In genomic region chr20:48729538-48729937, GRCh38 we compare ENCODE assay signal across 18 cellular contexts.
A peak's percentile ranks its signal among the peaks of the same experiment; 100 is the strongest.
DNase-seq lines count a peak whose midpoint lies in the region; ATAC-seq and TF ChIP-seq lines count a peak whose summit lies in the region.
"Had no signal": no experiment of that assay in that cellular context is flagged by ENCODE, and none has a peak within 500 bp of the region (broad histone marks: within the 10 kb centered on the region; RNA-seq: fewer than 3 reads in every experiment).

No MANE protein-coding gene starts in this region.

- intact Hi-C loops in mammary epithelial cell (cut with micrococcal nuclease): no loop called here

- WGBS in mammary epithelial cell (ENCODE audit: low coverage, missing lambda C conversion rate): 73% methylated on average over 5 of the region's 6 CpGs

- no peaks in the 10 kb centered on the region for H3F3A ChIP-seq in GM23338 (replicated peaks; ENCODE audit: low read depth)

- no peak for DNase-seq in GM23338 (ENCODE audit: low spot score)
- DNase-seq in activated naive CD8-positive, alpha-beta T cell treated with anti-CD3 and anti-CD28 coated beads, Interleukin-2, amount 50 U/mL, for 24 hours: no peak
- no peak for DNase-seq in naive B cell
- no peak for DNase-seq in mammary epithelial cell
- no peak for DNase-seq in NCI-H187 (lab: John Stamatoyannopoulos, UW)
- DNase-seq in NCI-H2227 (lab: John Stamatoyannopoulos, UW; ENCODE audit: unreplicated experiment): no peak
- DNase-seq: activated naive CD4-positive, alpha-beta T cell treated with Interleukin-2 at 50 U/mL for 16 hours; esophagus squamous epithelium; HCEC 1CT; KG1; NCI-H2081 treated with DMSO at 0.1 percent for 48 hours; NCI-H524; Right ventricle myocardium superior; stimulated activated CD4-positive, alpha-beta T cell treated with anti-CD3 and anti-CD28 coated beads, Interleukin-2, amount 100 ng/mL, for 24 hours; testis had no signal

- no peaks in the 10 kb centered on the region for H3K9me3 Mint-ChIP-seq in GM23338
- H3K9me3 Mint-ChIP-seq in activated naive CD8-positive, alpha-beta T cell treated with anti-CD3 and anti-CD28 coated beads, Interleukin-2, amount 50 U/mL, for 24 hours: no peaks in the 10 kb centered on the region
- no peaks in the 10 kb centered on the region for H3K9me3 Mint-ChIP-seq in naive B cell

- peak overlapping the region; percentile 17 to 94 (median 48); a peak in 20 of 22 replicates for H3K4me2 ChIP-seq in BLaER1 treated with 17β-estradiol and CSF1 and Interleukin-3, amounts not matched to agents 10 nM and 100 nM
- no peak overlapping the region for H3K4me2 ChIP-seq in GM23338
- H3K4me2 ChIP-seq in mammary epithelial cell (ENCODE audit: insufficient read depth, low read depth, low read length): no peak overlapping the region

- H3K36me3 ChIP-seq in BLaER1 treated with 17β-estradiol and CSF1 and Interleukin-3, amounts not matched to agents 10 nM and 100 nM: peaks cover 0 to 100% (median 26%) of the 10 kb centered on the region in 11 experiments; a peak in 18 of 22 replicates
- H3K36me3 ChIP-seq in GM23338 (ENCODE audit: insufficient read depth) (no peaks in the 10 kb centered on the region), mammary epithelial cell (ENCODE audit: insufficient read depth, low read length) (no peaks in the 10 kb centered on the region)
- H3K36me3 ChIP-seq: breast epithelium had no signal

- H3K4me1 ChIP-seq in BLaER1 treated with 17β-estradiol and CSF1 and Interleukin-3, amounts not matched to agents 10 nM and 100 nM: peaks cover 55 to 100% (median 93%) of the 10 kb centered on the region in 10 experiments
- H3K4me1 ChIP-seq in GM23338 (ENCODE audit: insufficient read depth): no peaks in the 10 kb centered on the region
- no peaks in the 10 kb centered on the region for H3K4me1 ChIP-seq in mammary epithelial cell (ENCODE audit: insufficient read depth, low read length)

- TF ChIP-seq CTCF in GM23338 (conservative IDR thresholded peaks at IDR 0.05; ENCODE audit: low read depth in 2 of 2) (no peak), mammary epithelial cell (conservative IDR thresholded peaks at IDR 0.05 in 1 of 2, IDR thresholded peaks at IDR 0.05 in 1 of 2; ENCODE audit: extremely low read depth in 1 of 2, insufficient read depth in 1 of 2, low read depth in 1 of 2, low read length in 2 of 2) (no peak)

- H3K4me3 ChIP-seq in BLaER1 treated with 17β-estradiol and CSF1 and Interleukin-3, amounts not matched to agents 10 nM and 100 nM: no peak overlapping the region
- H3K4me3 ChIP-seq in GM23338 (no peak overlapping the region), mammary epithelial cell (replicated peaks in 1 of 3; ENCODE audit: insufficient read depth in 1 of 3, low read depth in 2 of 3, low read length in 3 of 3) (no peak overlapping the region)
- H3K4me3 ChIP-seq: breast epithelium, esophagus squamous epithelium, testis had no signal

- H3K9ac ChIP-seq in BLaER1 treated with 17β-estradiol and CSF1 and Interleukin-3, amounts not matched to agents 10 nM and 100 nM: no peak overlapping the region
- no peak overlapping the region for H3K9ac ChIP-seq in mammary epithelial cell (ENCODE audit: insufficient read depth, low read length)

- H3K79me2 ChIP-seq in GM23338 (replicated peaks; ENCODE audit: insufficient read depth) (no peaks in the 10 kb centered on the region), mammary epithelial cell (ENCODE audit: insufficient read depth, low read length) (no peaks in the 10 kb centered on the region)

- no TSS peak for BruUV-seq in mammary epithelial cell (replicated peaks; lab: Mats Ljungman, UMichigan)

- H3K9me2 ChIP-seq in GM23338 (ENCODE audit: insufficient read depth): no peaks in the 10 kb centered on the region

- dilution Hi-C loops in mammary epithelial cell (cut with HindIII; ENCODE audit: low sequenced_read_pairs): no loop called here

- peaks cover 11% of the 10 kb centered on the region for H3K4me1 Mint-ChIP-seq in GM23338
- peaks cover 52% of the 10 kb centered on the region for H3K4me1 Mint-ChIP-seq in activated naive CD8-positive, alpha-beta T cell treated with anti-CD3 and anti-CD28 coated beads, Interleukin-2, amount 50 U/mL, for 24 hours
- H3K4me1 Mint-ChIP-seq in naive B cell: peaks cover 7 to 25% (median 14%) of the 10 kb centered on the region in 3 donors

- no peak overlapping the region for H2AFZ ChIP-seq in GM23338
- no peak overlapping the region for H2AFZ ChIP-seq in mammary epithelial cell (ENCODE audit: low read depth, low read length)

- peak overlapping the region in 4 of 11 experiments; percentile 10 to 30 (median 18); a peak in 4 of 22 replicates for H3K27ac ChIP-seq in BLaER1 treated with 17β-estradiol and CSF1 and Interleukin-3, amounts not matched to agents 10 nM and 100 nM
- H3K27ac ChIP-seq in GM23338 (ENCODE audit: low read depth): no peak overlapping the region
- H3K27ac ChIP-seq in mammary epithelial cell (ENCODE audit: insufficient read depth, low read depth, low read length): no peak overlapping the region
- H3K27ac ChIP-seq: breast epithelium, testis had no signal

- H3K4me3 Mint-ChIP-seq in GM23338: no peak overlapping the region
- H3K4me3 Mint-ChIP-seq in activated naive CD8-positive, alpha-beta T cell treated with anti-CD3 and anti-CD28 coated beads, Interleukin-2, amount 50 U/mL, for 24 hours: no peak overlapping the region
- H3K4me3 Mint-ChIP-seq in naive B cell: no peak overlapping the region

- peaks cover 0 to 29% (median 11%) of the 10 kb centered on the region in 11 experiments; a peak in 14 of 22 replicates for H3K9me3 ChIP-seq in BLaER1 treated with 17β-estradiol and CSF1 and Interleukin-3, amounts not matched to agents 10 nM and 100 nM (replicated peaks in 1 of 11)
- no peaks in the 10 kb centered on the region for H3K9me3 ChIP-seq in mammary epithelial cell (replicated peaks; ENCODE audit: insufficient read depth, low read length)
- H3K9me3 ChIP-seq: breast epithelium, esophagus squamous epithelium, testis had no signal

- in situ Hi-C loops in mammary epithelial cell (cut with MboI; ENCODE audit: low sequenced_read_pairs in 2 of 2): no loop called here

- H3K27ac Mint-ChIP-seq in GM23338 (peak overlapping the region; percentile 9; the same call in 1 of the 2 replicates), naive B cell (peak overlapping the region in 5 of 6 donors; percentile 70 to 92 (median 74))
- H3K27ac Mint-ChIP-seq in activated naive CD8-positive, alpha-beta T cell treated with anti-CD3 and anti-CD28 coated beads, Interleukin-2, amount 50 U/mL, for 24 hours: peak overlapping the region; percentile 45

- H3K27me3 Mint-ChIP-seq in GM23338 (ENCODE audit: insufficient read depth, low read depth, poor library complexity): peaks cover 6% of the 10 kb centered on the region
- no peaks in the 10 kb centered on the region for H3K27me3 Mint-ChIP-seq in activated naive CD8-positive, alpha-beta T cell treated with anti-CD3 and anti-CD28 coated beads, Interleukin-2, amount 50 U/mL, for 24 hours
- no peaks in the 10 kb centered on the region for H3K27me3 Mint-ChIP-seq in naive B cell

- no peaks in the 10 kb centered on the region for H3K27me3 ChIP-seq in BLaER1 treated with 17β-estradiol and CSF1 and Interleukin-3, amounts not matched to agents 10 nM and 100 nM
- H3K27me3 ChIP-seq in GM23338 (ENCODE audit: insufficient read depth) (no peaks in the 10 kb centered on the region), mammary epithelial cell (ENCODE audit: insufficient read depth, low read length) (no peaks in the 10 kb centered on the region)
- H3K27me3 ChIP-seq: breast epithelium, esophagus squamous epithelium, testis had no signal

- ATAC-seq in GM23338 (no peak), naive B cell (ENCODE audit: low read depth in 2 of 2) (no peak), HG03097 (IDR thresholded peaks at IDR 0.05; ENCODE audit: low FRiP score, unreplicated experiment) (no peak)
- no peak for ATAC-seq in activated naive CD8-positive, alpha-beta T cell treated with anti-CD3 and anti-CD28 coated beads, Interleukin-2, amount 50 U/mL, for 24 hours

- CTCF ChIA-PET in mammary epithelial cell (lab: Charles Lee; ENCODE audit: low non-redundant PET): no interaction called here

- H3K36me3 Mint-ChIP-seq in GM23338 (ENCODE audit: low read depth): peaks cover 16% of the 10 kb centered on the region
- H3K36me3 Mint-ChIP-seq in activated naive CD8-positive, alpha-beta T cell treated with anti-CD3 and anti-CD28 coated beads, Interleukin-2, amount 50 U/mL, for 24 hours (ENCODE audit: low read depth): peaks cover 53% of the 10 kb centered on the region
- peaks cover 29 to 41% of the 10 kb centered on the region in 2 donors for H3K36me3 Mint-ChIP-seq in naive B cell

- H4K20me1 ChIP-seq in BLaER1 treated with 17β-estradiol and CSF1 and Interleukin-3, amounts not matched to agents 10 nM and 100 nM: peaks cover 0 to 100% (median 0%) of the 10 kb centered on the region in 11 experiments; a peak in 4 of 22 replicates
- H4K20me1 ChIP-seq in GM23338 (replicated peaks; ENCODE audit: insufficient read depth): no peaks in the 10 kb centered on the region
- H4K20me1 ChIP-seq in mammary epithelial cell (ENCODE audit: insufficient read depth, low read length): no peaks in the 10 kb centered on the region

TF ChIP-seq in GM23338, 12 proteins besides CTCF, POLR2A, EP300 and RAD21 (continues in another document):
- TF ChIP-seq EZH2 (IDR thresholded peaks at IDR 0.05; ENCODE audit: low read depth, unreplicated experiment) (no peak), ETS1 (IDR thresholded peaks at IDR 0.05) (no peak)

Comparison
In these comparisons a context has a peak if more than half of its experiments do, and no peak if none do; other contexts are left out.
1. H3K4me2 ChIP-seq: peak in BLaER1 treated with 17β-estradiol and CSF1 and Interleukin-3, amounts not matched to agents 10 nM and 100 nM (11 of 11); none in GM23338 (single experiment) and mammary epithelial cell (single experiment).
2. H3K27ac Mint-ChIP-seq: peak in every context shown above with its lines; median percentile 74 in naive B cell; 45 in activated naive CD8-positive, alpha-beta T cell treated with anti-CD3 and anti-CD28 coated beads, Interleukin-2, amount 50 U/mL, for 24 hours; 9 in GM23338.